ENCODE assay signal across 9 cellular contexts in the genomic region with DNA sequence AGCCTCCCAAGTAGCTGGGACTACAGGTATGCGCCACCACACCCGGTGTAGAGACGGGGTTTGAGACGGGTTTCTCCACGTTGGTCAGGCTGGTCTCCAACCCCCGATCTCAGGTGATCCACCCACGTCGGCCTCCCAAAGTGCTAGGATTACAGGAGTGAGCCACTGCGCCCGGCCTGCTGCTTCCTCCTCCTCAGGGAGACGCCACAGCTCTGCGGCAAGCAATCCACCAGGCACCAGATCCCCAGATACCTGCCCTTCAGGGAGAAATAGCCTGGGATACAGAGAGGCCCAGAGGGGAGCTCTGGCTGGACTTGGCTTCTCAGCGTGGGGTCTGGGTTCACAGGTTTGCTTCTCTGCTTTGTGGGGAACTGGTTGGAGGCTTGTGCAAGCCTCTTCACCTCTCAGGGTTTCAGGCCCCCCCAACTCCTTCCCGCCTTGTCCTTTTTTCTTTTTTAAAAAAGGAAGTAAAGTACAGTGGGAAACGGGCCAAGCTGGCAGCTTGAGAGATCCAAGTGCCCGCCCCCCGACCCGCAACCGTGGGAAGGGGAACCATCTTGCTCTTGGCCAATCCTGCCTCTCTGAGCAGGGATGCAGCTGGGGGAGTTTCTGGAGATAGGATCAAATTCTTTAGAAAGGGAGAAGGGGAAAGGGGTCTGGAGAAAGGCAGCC. TPM values are rescaled to one million over a fixed set of nuclear protein-coding genes. Genes with fewer than 3 reads are reported as not detected.
DNase-seq lines count a peak whose midpoint lies in the region; ATAC-seq and TF ChIP-seq lines count a peak whose summit lies in the region.
"Had no signal": no experiment of that assay in that cellular context is flagged by ENCODE, and none has a peak within 500 bp of the region (broad histone marks: within the 10 kb centered on the region; RNA-seq: fewer than 3 reads in every experiment).

No MANE protein-coding gene starts in this region.

- 48 to 68% methylated on average over 16 to 19 of the region's 19 CpGs for WGBS in lower leg skin, 2 donors

- no peaks in the 10 kb centered on the region for H3K27me3 ChIP-seq in CD8-positive, alpha-beta T cell (ENCODE audit: insufficient read depth, low read length)

- ATAC-seq in CD8-positive, alpha-beta T cell = no peak
- no peak for ATAC-seq in central memory CD8-positive, alpha-beta T cell (replicated peaks; ENCODE audit: extremely low read depth, poor library complexity, severe bottlenecking)
- ATAC-seq in GM18502 (IDR thresholded peaks at IDR 0.05; ENCODE audit: poor library complexity, unreplicated experiment) = no peak

- DNase-seq in CD8-positive, alpha-beta T cell = no peak
- DNase-seq in Kasumi-1 (lab: John Stamatoyannopoulos, UW) = peak; percentile 84 to 85
- DNase-seq in central memory CD8-positive, alpha-beta T cell (ENCODE audit: low spot score in 2 of 2) = no peak
- DNase-seq in nephron progenitor cell = peak; percentile 32
- no peak for DNase-seq in globus pallidus (ENCODE audit: low spot score)
- no peak for DNase-seq in lower leg skin (ENCODE audit: low spot score in 2 of 2)
- no peak for DNase-seq in activated CD4-positive, CD25-positive, alpha-beta regulatory T cell treated with anti-CD3 and anti-CD28 coated beads, Interleukin-2, amount 50 U/mL, for 72 hours
- DNase-seq: NCI-H2107 had no signal

- H3K9me3 Mint-ChIP-seq in CD8-positive, alpha-beta T cell = no peaks in the 10 kb centered on the region
- no peaks in the 10 kb centered on the region for H3K9me3 Mint-ChIP-seq in central memory CD8-positive, alpha-beta T cell
- H3K9me3 Mint-ChIP-seq in nephron progenitor cell = peaks cover 8% of the 10 kb centered on the region

- intact Hi-C loops in CD8-positive, alpha-beta T cell (cut with DNase I, micrococcal nuclease) = loop anchor here in 1 of 2 experiments (10.0 kb wide), 1 partner anchor 277 kb away; the partner anchor contains the start of gene EXOC7
- intact Hi-C loops in lower leg skin (cut with DNase I; ENCODE audit: low total_unique reads) = no loop called here

- H3K27ac Mint-ChIP-seq in CD8-positive, alpha-beta T cell = no peak overlapping the region
- no peak overlapping the region for H3K27ac Mint-ChIP-seq in central memory CD8-positive, alpha-beta T cell (ENCODE audit: low read depth)
- no peak overlapping the region for H3K27ac Mint-ChIP-seq in nephron progenitor cell

- no peaks in the 10 kb centered on the region for H3K36me3 Mint-ChIP-seq in CD8-positive, alpha-beta T cell
- peaks cover 6% of the 10 kb centered on the region for H3K36me3 Mint-ChIP-seq in central memory CD8-positive, alpha-beta T cell (ENCODE audit: insufficient read depth)
- peaks cover 5% of the 10 kb centered on the region for H3K36me3 Mint-ChIP-seq in nephron progenitor cell (ENCODE audit: low read depth)

- TF ChIP-seq CTCF in CD8-positive, alpha-beta T cell (IDR thresholded peaks at IDR 0.05) = no peak
- TF ChIP-seq CTCF in nephron progenitor cell (IDR thresholded peaks at IDR 0.05) (no peak), lower leg skin (IDR thresholded peaks at IDR 0.05) (no peak)

- POLR2A ChIA-PET in CD8-positive, alpha-beta T cell (lab: Charles Lee) = interaction anchor here (6.7 kb wide), 1 partner anchor 29 kb away, joined by 51 read pairs; the partner anchor contains the start of gene PRPSAP1

- CTCF ChIA-PET in CD8-positive, alpha-beta T cell (lab: Charles Lee) = interaction anchor here (0.6 to 4.0 kb wide), 5 partner anchors 16 to 102 kb away, joined by 3 to 26 read pairs (median 4); partner anchors contain the start of gene PRPSAP1

- peaks cover 14% of the 10 kb centered on the region for H3K4me1 Mint-ChIP-seq in CD8-positive, alpha-beta T cell (ENCODE audit: low read depth)
- H3K4me1 Mint-ChIP-seq in central memory CD8-positive, alpha-beta T cell = peaks cover 10% of the 10 kb centered on the region
- H3K4me1 Mint-ChIP-seq in nephron progenitor cell = peaks cover 38% of the 10 kb centered on the region

- H3K4me3 ChIP-seq in CD8-positive, alpha-beta T cell (ENCODE audit: low read depth, low read length) = no peak overlapping the region
- no peak overlapping the region for H3K4me3 ChIP-seq in lower leg skin (ENCODE audit: low read depth, poor library complexity, severe bottlenecking)

- peaks cover 2% of the 10 kb centered on the region for H3K27me3 Mint-ChIP-seq in CD8-positive, alpha-beta T cell (ENCODE audit: low read depth)
- no peaks in the 10 kb centered on the region for H3K27me3 Mint-ChIP-seq in central memory CD8-positive, alpha-beta T cell
- peaks cover 66% of the 10 kb centered on the region for H3K27me3 Mint-ChIP-seq in nephron progenitor cell (ENCODE audit: low read depth, poor library complexity)

- H3K4me3 Mint-ChIP-seq in CD8-positive, alpha-beta T cell = peak overlapping the region; percentile 67
- peak overlapping the region; percentile 90 for H3K4me3 Mint-ChIP-seq in central memory CD8-positive, alpha-beta T cell
- peak overlapping the region; percentile 67 for H3K4me3 Mint-ChIP-seq in nephron progenitor cell

- H3K36me3 ChIP-seq in CD8-positive, alpha-beta T cell (ENCODE audit: insufficient read depth, low read length) = no peaks in the 10 kb centered on the region

- no peak overlapping the region for H3K27ac ChIP-seq in CD8-positive, alpha-beta T cell (ENCODE audit: low read depth, low read length)

- H3K4me1 ChIP-seq in CD8-positive, alpha-beta T cell (ENCODE audit: insufficient read depth, low read length) = peaks cover 32% of the 10 kb centered on the region

- TF ChIP-seq POLR2A in lower leg skin (IDR thresholded peaks at IDR 0.05) = no peak

- H3K9me3 ChIP-seq in CD8-positive, alpha-beta T cell (ENCODE audit: low read length) = no peaks in the 10 kb centered on the region

RNA-seq across cellular contexts. Expression of gene SPHK1, which starts 2.6 kb away (rescaled TPM):
- total RNA-seq in CD8-positive, alpha-beta T cell = 1 to 10 TPM; 2.0 to 2.6 TPM
- total RNA-seq in lower leg skin = 10 to 100 TPM in 3 of 4 donors, 1 to 10 TPM in 1; 9.7 to 35.6 (median 18.3) TPM

RNA-seq across cellular contexts. Expression of gene PRPSAP1, which starts 28.1 kb away (rescaled TPM):
- total RNA-seq in CD8-positive, alpha-beta T cell = 10 to 100 TPM; 10.5 to 12.5 TPM
- total RNA-seq in lower leg skin = 10 to 100 TPM; 35.8 to 72.3 (median 62.2) TPM

Comparison
In these comparisons a context has a peak if more than half of its experiments do, and no peak if none do; other contexts are left out.
1. DNase-seq: peak in Kasumi-1 (2 of 2) and nephron progenitor cell (single experiment); none in CD8-positive, alpha-beta T cell (0 of 7), central memory CD8-positive, alpha-beta T cell (0 of 2), globus pallidus (single experiment), lower leg skin (0 of 2) and activated CD4-positive, CD25-positive, alpha-beta regulatory T cell treated with anti-CD3 and anti-CD28 coated beads, Interleukin-2, amount 50 U/mL, for 72 hours (single experiment).
2. Peak in every context shown above with its lines, with median percentiles within 50 percentile points of each other: H3K4me3 Mint-ChIP-seq.